In genomic region chr7:37578350-37578749, GRCh38 we compare ENCODE assay signal across 31 cellular contexts.
"Had no signal": no experiment of that assay in that cellular context is flagged by ENCODE, and none has a peak within 500 bp of the region (broad histone marks: within the 10 kb centered on the region; RNA-seq: fewer than 3 reads in every experiment).

No MANE protein-coding gene starts in this region.

- H2AFZ ChIP-seq: hepatocyte had no signal

- H3K9me3 Mint-ChIP-seq: activated CD4-positive, alpha-beta memory T cell treated with anti-CD3 and anti-CD28 coated beads, Interleukin-2, amount 10 ng/mL, durations not matched to agents 7 days and 5 days; activated CD4-positive, alpha-beta T cell treated with anti-CD3 and anti-CD28 coated beads, Interleukin-2, amount 10 ng/mL, durations not matched to agents 7 days and 5 days; activated T-cell treated with anti-CD3 and anti-CD28 coated beads, Interleukin-2, amount 50 U/mL, for 24 hours; activated T-cell treated with anti-CD3 and anti-CD28 coated beads, Interleukin-2, amount 50 U/mL, for 72 hours; T-helper 2 cell treated with Interferon-gamma antibody and Interleukin-4, amounts not matched to agents 5 μg/mL and 100 μg/mL, for 36 hours; WTC11 had no signal

- H3K4me3 ChIP-seq: esophagus squamous epithelium, gastroesophageal sphincter, heart right ventricle, hepatocyte had no signal

- H3K4me1 ChIP-seq: esophagus squamous epithelium, gastroesophageal sphincter, heart right ventricle had no signal

- H3K27ac Mint-ChIP-seq: activated CD4-positive, alpha-beta memory T cell treated with anti-CD3 and anti-CD28 coated beads, Interleukin-2, amount 10 ng/mL, durations not matched to agents 7 days and 5 days; activated CD4-positive, alpha-beta T cell treated with anti-CD3 and anti-CD28 coated beads, Interleukin-2, amount 10 ng/mL, durations not matched to agents 7 days and 5 days; activated naive CD8-positive, alpha-beta T cell; activated T-cell treated with anti-CD3 and anti-CD28 coated beads, Interleukin-2, amount 50 U/mL, for 24 hours; activated T-cell treated with anti-CD3 and anti-CD28 coated beads, Interleukin-2, amount 50 U/mL, for 72 hours; T-helper 17 cell; T-helper 2 cell treated with Interferon-gamma antibody and Interleukin-4, amounts not matched to agents 5 μg/mL and 100 μg/mL, for 36 hours had no signal

- H3K9me3 ChIP-seq: esophagus squamous epithelium, gastroesophageal sphincter, heart right ventricle had no signal

- H3K79me2 ChIP-seq: hepatocyte had no signal

- H3K4me2 ChIP-seq: hepatocyte had no signal

- H3K36me3 Mint-ChIP-seq: activated naive CD8-positive, alpha-beta T cell; WTC11 had no signal

- FAIRE-seq: astrocyte, colon, endometrium, endothelial cell of umbilical vein had no signal

- ATAC-seq: activated T-cell treated with anti-CD3 and anti-CD28 coated beads, Interleukin-2, amount 50 U/mL, for 72 hours; gastroesophageal sphincter; heart right ventricle; T-helper 17 cell had no signal

- H3K36me3 ChIP-seq: esophagus squamous epithelium, gastroesophageal sphincter, heart right ventricle had no signal

- H3K4me3 Mint-ChIP-seq: activated CD4-positive, alpha-beta memory T cell treated with anti-CD3 and anti-CD28 coated beads, Interleukin-2, amount 10 ng/mL, durations not matched to agents 7 days and 5 days; activated CD4-positive, alpha-beta T cell treated with anti-CD3 and anti-CD28 coated beads, Interleukin-2, amount 10 ng/mL, durations not matched to agents 7 days and 5 days; activated naive CD8-positive, alpha-beta T cell; activated T-cell treated with anti-CD3 and anti-CD28 coated beads, Interleukin-2, amount 50 U/mL, for 24 hours; activated T-cell treated with anti-CD3 and anti-CD28 coated beads, Interleukin-2, amount 50 U/mL, for 72 hours; T-helper 17 cell; T-helper 2 cell treated with Interferon-gamma antibody and Interleukin-4, amounts not matched to agents 5 μg/mL and 100 μg/mL, for 36 hours; WTC11 had no signal

- H3K27ac ChIP-seq: epithelial cell of prostate, esophagus squamous epithelium, gastroesophageal sphincter, heart right ventricle, hepatocyte had no signal

- H3K27me3 ChIP-seq: esophagus squamous epithelium, gastroesophageal sphincter, heart right ventricle, hepatocyte had no signal

- DNase-seq: activated CD4-positive, alpha-beta memory T cell treated with anti-CD3 and anti-CD28 coated beads, Interleukin-2, amount 10 ng/mL, durations not matched to agents 7 days and 5 days; activated CD4-positive, alpha-beta T cell treated with anti-CD3 and anti-CD28 coated beads for 1 hour; activated CD4-positive, alpha-beta T cell treated with anti-CD3 and anti-CD28 coated beads for 4 hours; activated CD4-positive, alpha-beta T cell treated with anti-CD3 and anti-CD28 coated beads, Interleukin-2, amount 10 ng/mL, durations not matched to agents 7 days and 5 days; activated CD4-positive, alpha-beta T cell treated with anti-CD3 and anti-CD28 coated beads, Interleukin-2, amount 50 U/mL, for 4 hours; activated CD8-positive, alpha-beta memory T cell treated with anti-CD3 and anti-CD28 coated beads, Interleukin-2, amount 50 U/mL, for 48 hours; activated gamma-delta T cell; activated naive CD4-positive, alpha-beta T cell; activated naive CD4-positive, alpha-beta T cell treated with anti-CD3 and anti-CD28 coated beads, Interleukin-2, amount 50 U/mL, for 16 hours; activated T-cell treated with anti-CD3 and anti-CD28 coated beads for 4 hours; activated T-cell treated with anti-CD3 and anti-CD28 coated beads, Interleukin-2, amount 50 U/mL, for 24 hours; activated T-cell treated with anti-CD3 and anti-CD28 coated beads, Interleukin-2, amount 50 U/mL, for 72 hours; amniotic stem cell; anterior cingulate cortex; caudate nucleus; effector CD8-positive, alpha-beta T cell; esophagus squamous epithelium; foreskin melanocyte; heart right ventricle; T-helper 17 cell; T1000 had no signal

- H3K4me1 Mint-ChIP-seq: activated CD4-positive, alpha-beta memory T cell treated with anti-CD3 and anti-CD28 coated beads, Interleukin-2, amount 10 ng/mL, durations not matched to agents 7 days and 5 days; activated CD4-positive, alpha-beta T cell treated with anti-CD3 and anti-CD28 coated beads, Interleukin-2, amount 10 ng/mL, durations not matched to agents 7 days and 5 days; T-helper 17 cell had no signal
